9 cellular contexts compared by ENCODE assay signal in the genomic region with DNA sequence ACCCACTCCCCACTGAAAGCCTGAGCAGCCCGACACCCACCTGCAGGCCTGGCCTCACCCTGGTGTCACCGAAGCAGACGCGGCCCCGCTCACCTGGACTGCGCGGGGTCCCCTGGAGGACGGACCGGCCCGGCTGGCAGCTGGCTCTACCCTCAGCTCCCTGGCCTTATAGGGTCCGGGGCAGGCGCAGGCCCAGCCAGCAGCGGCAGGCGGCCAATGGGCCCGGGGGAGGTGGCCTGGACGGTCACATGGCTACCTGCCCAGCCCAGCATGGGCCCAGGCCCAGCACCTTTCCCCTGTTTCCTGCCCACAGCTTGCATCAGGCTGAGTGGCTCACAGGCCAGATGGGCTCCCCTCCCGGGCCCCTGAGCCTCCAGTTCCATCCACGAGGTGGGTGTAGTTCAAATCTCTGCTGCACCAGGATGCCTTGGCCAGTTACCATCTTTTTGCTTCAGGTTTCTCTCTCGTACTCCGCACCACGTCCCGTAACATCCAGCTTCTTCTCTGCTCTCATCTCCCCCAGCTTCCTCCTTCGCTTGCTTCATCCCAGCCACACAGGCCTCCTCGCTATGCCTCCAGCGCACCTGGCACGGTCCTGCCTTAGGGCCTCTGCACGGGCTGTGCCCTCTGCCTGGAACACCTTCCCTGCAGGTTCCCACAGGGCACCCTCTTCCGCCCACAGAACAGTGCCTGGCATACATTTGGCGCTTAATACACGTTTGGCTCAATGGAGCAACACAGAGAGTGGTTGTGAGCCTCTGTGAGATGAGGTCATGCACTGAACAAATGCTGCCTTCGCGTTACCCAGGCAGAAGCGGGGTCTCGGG. TPM values are rescaled to one million over a fixed set of nuclear protein-coding genes. Genes with fewer than 3 reads are reported as not detected.
DNase-seq lines count a peak whose midpoint lies in the region; ATAC-seq and TF ChIP-seq lines count a peak whose summit lies in the region.
"Had no signal": no experiment of that assay in that cellular context is flagged by ENCODE, and none has a peak within 500 bp of the region (broad histone marks: within the 10 kb centered on the region; RNA-seq: fewer than 3 reads in every experiment).

A gene with protein sequence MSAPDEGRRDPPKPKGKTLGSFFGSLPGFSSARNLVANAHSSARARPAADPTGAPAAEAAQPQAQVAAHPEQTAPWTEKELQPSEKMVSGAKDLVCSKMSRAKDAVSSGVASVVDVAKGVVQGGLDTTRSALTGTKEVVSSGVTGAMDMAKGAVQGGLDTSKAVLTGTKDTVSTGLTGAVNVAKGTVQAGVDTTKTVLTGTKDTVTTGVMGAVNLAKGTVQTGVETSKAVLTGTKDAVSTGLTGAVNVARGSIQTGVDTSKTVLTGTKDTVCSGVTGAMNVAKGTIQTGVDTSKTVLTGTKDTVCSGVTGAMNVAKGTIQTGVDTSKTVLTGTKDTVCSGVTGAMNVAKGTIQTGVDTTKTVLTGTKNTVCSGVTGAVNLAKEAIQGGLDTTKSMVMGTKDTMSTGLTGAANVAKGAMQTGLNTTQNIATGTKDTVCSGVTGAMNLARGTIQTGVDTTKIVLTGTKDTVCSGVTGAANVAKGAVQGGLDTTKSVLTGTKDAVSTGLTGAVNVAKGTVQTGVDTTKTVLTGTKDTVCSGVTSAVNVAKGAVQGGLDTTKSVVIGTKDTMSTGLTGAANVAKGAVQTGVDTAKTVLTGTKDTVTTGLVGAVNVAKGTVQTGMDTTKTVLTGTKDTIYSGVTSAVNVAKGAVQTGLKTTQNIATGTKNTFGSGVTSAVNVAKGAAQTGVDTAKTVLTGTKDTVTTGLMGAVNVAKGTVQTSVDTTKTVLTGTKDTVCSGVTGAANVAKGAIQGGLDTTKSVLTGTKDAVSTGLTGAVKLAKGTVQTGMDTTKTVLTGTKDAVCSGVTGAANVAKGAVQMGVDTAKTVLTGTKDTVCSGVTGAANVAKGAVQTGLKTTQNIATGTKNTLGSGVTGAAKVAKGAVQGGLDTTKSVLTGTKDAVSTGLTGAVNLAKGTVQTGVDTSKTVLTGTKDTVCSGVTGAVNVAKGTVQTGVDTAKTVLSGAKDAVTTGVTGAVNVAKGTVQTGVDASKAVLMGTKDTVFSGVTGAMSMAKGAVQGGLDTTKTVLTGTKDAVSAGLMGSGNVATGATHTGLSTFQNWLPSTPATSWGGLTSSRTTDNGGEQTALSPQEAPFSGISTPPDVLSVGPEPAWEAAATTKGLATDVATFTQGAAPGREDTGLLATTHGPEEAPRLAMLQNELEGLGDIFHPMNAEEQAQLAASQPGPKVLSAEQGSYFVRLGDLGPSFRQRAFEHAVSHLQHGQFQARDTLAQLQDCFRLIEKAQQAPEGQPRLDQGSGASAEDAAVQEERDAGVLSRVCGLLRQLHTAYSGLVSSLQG (N-terminal part only) (minus strand): TSS at position 142 of the 827 bp plus-strand sequence. CDS start 214 bp downstream, outside the sequence.

- H3K9me3 Mint-ChIP-seq in nephron progenitor cell: peaks cover 3% of the 10 kb centered on the region

- H3K27me3 ChIP-seq in RWPE2 (ENCODE audit: insufficient read depth, poor library complexity, severe bottlenecking): no peaks in the 10 kb centered on the region

- no peak within 1 kb of the TSS for H3K4me3 ChIP-seq in RWPE2 (ENCODE audit: severe bottlenecking)

- no peak for TF ChIP-seq CTCF in RWPE2 (IDR thresholded peaks at IDR 0.05; ENCODE audit: poor library complexity, severe bottlenecking)
- no peak for TF ChIP-seq CTCF in nephron progenitor cell (IDR thresholded peaks at IDR 0.05)

- peak within 1 kb of the TSS; percentile 18 for H3K4me3 Mint-ChIP-seq in nephron progenitor cell

- no peaks in the 10 kb centered on the region for H3K9me3 ChIP-seq in RWPE2 (ENCODE audit: severe bottlenecking)

- H3K36me3 ChIP-seq in RWPE2 (ENCODE audit: low read depth): no peaks in the 10 kb centered on the region

- DNase-seq in AG08395 (ENCODE audit: low spot score) (peak; percentile 29), RWPE2 (ENCODE audit: low spot score) (no peak), fibroblast of the conjunctiva (ENCODE audit: low read depth) (peak; percentile 85), nephron progenitor cell (no peak), SHP77 treated with DMSO at 0.1 percent for 48 hours (lab: John Stamatoyannopoulos, UW) (no peak), A172 (ENCODE audit: low spot score) (no peak), kidney glomerular epithelial cell (lab: John Stamatoyannopoulos, UW) (no peak)
- DNase-seq: effector CD4-positive, alpha-beta T cell had no signal

- H3K27ac Mint-ChIP-seq in nephron progenitor cell: no peak within 1 kb of the TSS

- H3K4me1 ChIP-seq in RWPE2 (ENCODE audit: insufficient read depth, poor library complexity, severe bottlenecking): peaks cover 10% of the 10 kb centered on the region

- H3K36me3 Mint-ChIP-seq in nephron progenitor cell (ENCODE audit: low read depth): no peaks in the 10 kb centered on the region

- peaks cover 14% of the 10 kb centered on the region for H3K27me3 Mint-ChIP-seq in nephron progenitor cell (ENCODE audit: low read depth, poor library complexity)

- ATAC-seq in RWPE2 (ENCODE audit: low read depth): peak; percentile 66
- no peak for ATAC-seq in GM18858 (IDR thresholded peaks at IDR 0.05; ENCODE audit: unreplicated experiment)

- no peak within 1 kb of the TSS for H3K27ac ChIP-seq in RWPE2 (ENCODE audit: poor library complexity, severe bottlenecking)

- H3K4me1 Mint-ChIP-seq in nephron progenitor cell: peaks cover 5% of the 10 kb centered on the region

RNA-seq across cellular contexts. Expression of the gene that starts here (rescaled TPM):
- total RNA-seq in A172 (2014; rRNA removed; shearing (Covaris generic)): 0.17 TPM in 2 replicates

Comparison
In these comparisons a context has a peak if more than half of its experiments do, and no peak if none do; other contexts are left out.
1. DNase-seq: peak in AG08395 (single experiment) and fibroblast of the conjunctiva (single experiment); none in RWPE2 (single experiment), nephron progenitor cell (single experiment), SHP77 treated with DMSO at 0.1 percent for 48 hours (single experiment), A172 (single experiment) and kidney glomerular epithelial cell (single experiment).